13 cellular contexts compared by ENCODE assay signal in genomic region chr19:43502419-43502976, GRCh38. TPM values are rescaled to one million over a fixed set of nuclear protein-coding genes. Genes with fewer than 3 reads are reported as not detected.
DNase-seq lines count a peak whose midpoint lies in the region; ATAC-seq, FAIRE-seq and TF ChIP-seq lines count a peak whose summit lies in the region.
"Had no signal": no experiment of that assay in that cellular context is flagged by ENCODE, and none has a peak within 500 bp of the region (broad histone marks: within the 10 kb centered on the region; RNA-seq: fewer than 3 reads in every experiment).

No MANE protein-coding gene starts in this region.

- no peaks in the 10 kb centered on the region for H3K36me3 ChIP-seq in CD8-positive, alpha-beta memory T cell (ENCODE audit: insufficient read depth, low read length)
- H3K36me3 ChIP-seq in HUES48 (ENCODE audit: control insufficient read depth, insufficient read depth, low read length) (no peaks in the 10 kb centered on the region), bronchial epithelial cell (ENCODE audit: control insufficient read depth, insufficient read depth, low read length) (peaks cover 12% of the 10 kb centered on the region)

- no peaks in the 10 kb centered on the region for H3K27me3 ChIP-seq in CD8-positive, alpha-beta memory T cell (ENCODE audit: insufficient read depth, low read length, poor library complexity, severe bottlenecking)
- H3K27me3 ChIP-seq in HUES48 (ENCODE audit: control insufficient read depth, insufficient read depth, low read length) (peaks cover 14% of the 10 kb centered on the region), bronchial epithelial cell (ENCODE audit: control insufficient read depth, insufficient read depth, low read length) (no peaks in the 10 kb centered on the region)
- H3K27me3 ChIP-seq: esophagus muscularis mucosa had no signal

- TF ChIP-seq POLR2A in lower leg skin (IDR thresholded peaks at IDR 0.05), result no peak

- ATAC-seq in naive B cell (ENCODE audit: low read depth in 2 of 2) (no peak), HG03565 (IDR thresholded peaks at IDR 0.05; ENCODE audit: unreplicated experiment) (no peak)

- WGBS in lower leg skin, 2 donors, result 86 to 90% methylated on average over 23 of the region's 23 CpGs

- peak overlapping the region; percentile 96 for H3K4me3 ChIP-seq in CD8-positive, alpha-beta memory T cell (ENCODE audit: low read length)
- H3K4me3 ChIP-seq in HUES48 (ENCODE audit: low read depth, low read length), result 0 out of 2 replicates have a peak overlapping the region, but pooled peaks have one; percentile 53
- no peak overlapping the region for H3K4me3 ChIP-seq in bronchial epithelial cell (ENCODE audit: low read depth, low read length)
- no peak overlapping the region for H3K4me3 ChIP-seq in lower leg skin (ENCODE audit: low read depth, poor library complexity, severe bottlenecking)

- POLR2A ChIA-PET in CD8-positive, alpha-beta memory T cell (lab: Charles Lee), result interaction anchor here (1.2 kb wide), 1 partner anchor 39 kb away, joined by 4 read pairs; no protein-coding TSS in a partner anchor

- CTCF ChIA-PET in CD8-positive, alpha-beta memory T cell (lab: Charles Lee), result interaction anchor here (0.8 to 1.0 kb wide), 2 partner anchors 17 to 103 kb away, joined by 3 to 4 read pairs; no protein-coding TSS in a partner anchor

- intact Hi-C loops in lower leg skin (cut with DNase I; ENCODE audit: low total_unique reads), result no loop called here

- H3K9me3 ChIP-seq in CD8-positive, alpha-beta memory T cell (ENCODE audit: low read length), result no peaks in the 10 kb centered on the region
- no peaks in the 10 kb centered on the region for H3K9me3 ChIP-seq in HUES48 (ENCODE audit: control insufficient read depth, insufficient read depth, low read length)
- H3K9me3 ChIP-seq: esophagus muscularis mucosa had no signal

- H3K27me3 Mint-ChIP-seq in CD8-positive, alpha-beta memory T cell, result no peaks in the 10 kb centered on the region
- no peaks in the 10 kb centered on the region for H3K27me3 Mint-ChIP-seq in naive B cell

- FAIRE-seq in bronchial epithelial cell (lab: Jason Lieb, UNC), result peak; percentile 47
- FAIRE-seq: H54 had no signal

- H3K9me3 Mint-ChIP-seq in CD8-positive, alpha-beta memory T cell, result no peaks in the 10 kb centered on the region
- H3K9me3 Mint-ChIP-seq in naive B cell, result no peaks in the 10 kb centered on the region

- H3K4me3 Mint-ChIP-seq in CD8-positive, alpha-beta memory T cell, result peak overlapping the region in 6 of 7 donors; percentile 49 to 95 (median 91)
- H3K4me3 Mint-ChIP-seq in naive B cell, result peak overlapping the region in 5 of 8 donors; percentile 94 to 99 (median 98)

- H3K4me1 ChIP-seq in CD8-positive, alpha-beta memory T cell (ENCODE audit: insufficient read depth, low read length), result peaks cover 17% of the 10 kb centered on the region
- no peaks in the 10 kb centered on the region; the same call in 1 of the 2 replicates for H3K4me1 ChIP-seq in HUES48 (ENCODE audit: control insufficient read depth, insufficient read depth, low read length)

- peaks cover 23 to 47% (median 39%) of the 10 kb centered on the region in 3 donors for H3K4me1 Mint-ChIP-seq in CD8-positive, alpha-beta memory T cell
- H3K4me1 Mint-ChIP-seq in naive B cell, result peaks cover 23 to 52% (median 35%) of the 10 kb centered on the region in 3 donors

- no peak for TF ChIP-seq CTCF in bronchial epithelial cell (IDR thresholded peaks at IDR 0.05; ENCODE audit: insufficient read depth, low read length, severe bottlenecking)
- TF ChIP-seq CTCF in lower leg skin (IDR thresholded peaks at IDR 0.05), result no peak

- no peak overlapping the region for H3K27ac ChIP-seq in CD8-positive, alpha-beta memory T cell (ENCODE audit: low read depth, low read length)
- H3K27ac ChIP-seq in HUES48 (ENCODE audit: low read depth, low read length), result no peak overlapping the region

- peaks cover 4 to 40% (median 13%) of the 10 kb centered on the region in 3 donors for H3K36me3 Mint-ChIP-seq in CD8-positive, alpha-beta memory T cell
- peaks cover 12% of the 10 kb centered on the region in 2 donors for H3K36me3 Mint-ChIP-seq in naive B cell

- no peak for DNase-seq in CD8-positive, alpha-beta memory T cell
- DNase-seq in bronchial epithelial cell (ENCODE audit: low read depth) (no peak), naive B cell (no peak), HCEC 1CT (no peak), lower leg skin (ENCODE audit: low spot score in 2 of 2) (no peak)
- DNase-seq: DMS 273 treated with DMSO at 0.1 percent for 48 hours, NCI-H2029 treated with DMSO at 0.1 percent for 48 hours, T-helper 9 cell had no signal

- H3K9ac ChIP-seq in HUES48 (ENCODE audit: low read depth, low read length), result no peak overlapping the region
- H3K9ac ChIP-seq: parathyroid adenoma had no signal

- H3K27ac Mint-ChIP-seq in CD8-positive, alpha-beta memory T cell, result peak overlapping the region in 7 of 8 donors; percentile 61 to 100 (median 93)
- peak overlapping the region in 3 of 6 donors; percentile 90 to 97 (median 97) for H3K27ac Mint-ChIP-seq in naive B cell

RNA-seq across cellular contexts. Expression of gene PHLDB3, which starts 2.0 kb away (rescaled TPM):
- 10 to 100 TPM; 13.5 to 15.4 TPM for total RNA-seq in CD8-positive, alpha-beta memory T cell
- 8.1 TPM for polyA plus RNA-seq in CD8-positive, alpha-beta memory T cell
- total RNA-seq in bronchial epithelial cell (7.9 and 32.3 TPM in 2 replicates), lower leg skin (100 to 1,000 TPM in 2 of 4 donors, 10 to 100 TPM in 2; 86.9 to 136 (median 114) TPM)
- polyA plus RNA-seq in naive B cell (ENCODE audit: low read depth in 6 of 6), result 1 to 10 TPM in 5 of 6 donors, under 1 TPM in 1; 0.26 to 4.2 (median 2.5) TPM

RNA-seq across cellular contexts. Expression of gene ETHE1, which starts 24.5 kb away (rescaled TPM):
- total RNA-seq in CD8-positive, alpha-beta memory T cell, result 10 to 100 TPM; 34.4 to 42.3 TPM
- 77.0 TPM for polyA plus RNA-seq in CD8-positive, alpha-beta memory T cell
- total RNA-seq in bronchial epithelial cell, result 179 and 183 TPM in 2 replicates
- polyA plus RNA-seq in naive B cell (ENCODE audit: low read depth in 6 of 6), result 10 to 100 TPM; 15.5 to 30.7 (median 24.0) TPM
- 10 to 100 TPM; 63.4 to 79.3 (median 72.8) TPM for total RNA-seq in lower leg skin

RNA-seq across cellular contexts. Expression of gene ZNF575, which starts 30.5 kb away (rescaled TPM):
- 1 to 10 TPM; 2.1 to 2.3 TPM for total RNA-seq in CD8-positive, alpha-beta memory T cell
- polyA plus RNA-seq in CD8-positive, alpha-beta memory T cell, result 2.6 TPM
- total RNA-seq in bronchial epithelial cell, result not detected in 2 replicates
- polyA plus RNA-seq in naive B cell (ENCODE audit: low read depth in 6 of 6), result 1 to 10 TPM in 4 of 6 donors, under 1 TPM in 2; 0.39 to 2.2 (median 1.6) TPM
- total RNA-seq in lower leg skin, result under 1 TPM in 3 of 4 donors, not detected in 1; 0.42 to 0.94 (median 0.88) TPM

RNA-seq across cellular contexts. Expression of gene LYPD3, which starts 37.1 kb away (rescaled TPM):
- total RNA-seq in CD8-positive, alpha-beta memory T cell, result 1 to 10 TPM in 1 of 2 experiments, under 1 TPM in 1; 0.84 to 1.2 TPM
- 3.8 TPM for polyA plus RNA-seq in CD8-positive, alpha-beta memory T cell
- total RNA-seq in bronchial epithelial cell (6.6 and 87.9 TPM in 2 replicates), lower leg skin (100 to 1,000 TPM; 344 to 549 (median 466) TPM)
- under 1 TPM in 4 of 6 donors, not detected in 2; 0.24 to 0.90 (median 0.45) TPM for polyA plus RNA-seq in naive B cell (ENCODE audit: low read depth in 6 of 6)

Comparison
In these comparisons a context has a peak if more than half of its experiments do, and no peak if none do; other contexts are left out.
1. H3K4me3 ChIP-seq: peak in CD8-positive, alpha-beta memory T cell (single experiment) and HUES48 (single experiment); none in bronchial epithelial cell (single experiment) and lower leg skin (single experiment).